ENCODE assay signal across 10 cellular contexts in the genomic region with DNA sequence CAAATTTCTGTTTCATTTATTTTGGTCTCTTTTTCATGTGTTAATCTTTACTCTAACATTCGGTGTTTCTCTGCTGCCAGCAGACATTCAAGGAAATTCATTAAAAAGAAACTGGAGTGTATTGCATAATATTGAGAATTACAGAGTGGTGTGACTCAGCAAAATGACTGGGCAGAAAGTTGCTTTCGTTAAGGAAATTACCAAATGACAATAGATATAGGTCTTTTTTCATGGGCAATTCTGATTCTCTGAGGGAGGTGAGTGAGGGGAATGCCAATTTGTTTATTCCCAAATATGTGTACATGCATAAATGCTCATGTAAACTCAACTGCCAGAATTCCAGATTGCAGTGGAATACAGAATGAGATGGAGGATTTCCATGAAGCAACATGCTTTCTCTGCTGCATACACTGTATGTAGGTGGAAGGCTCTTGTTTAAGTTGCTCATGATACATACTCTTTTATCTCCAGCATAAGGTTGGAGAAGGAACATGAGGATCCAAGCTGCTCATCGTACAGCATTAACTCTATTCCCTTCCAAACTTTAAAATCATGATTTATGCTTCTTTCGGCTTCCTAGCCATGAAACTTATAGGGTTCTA.
DNase-seq lines count a peak whose midpoint lies in the region; ATAC-seq, FAIRE-seq and TF ChIP-seq lines count a peak whose summit lies in the region.
"Had no signal": no experiment of that assay in that cellular context is flagged by ENCODE, and none has a peak within 500 bp of the region (broad histone marks: within the 10 kb centered on the region; RNA-seq: fewer than 3 reads in every experiment).

No MANE protein-coding gene starts in this region.

- no peak overlapping the region for H3K4me3 Mint-ChIP-seq in activated T-cell treated with anti-CD3 and anti-CD28 coated beads, Interleukin-2, amount 50 U/mL, for 4 hours

- no peaks in the 10 kb centered on the region for H3K4me1 Mint-ChIP-seq in activated T-cell treated with anti-CD3 and anti-CD28 coated beads, Interleukin-2, amount 50 U/mL, for 4 hours (ENCODE audit: low read depth)

- no peaks in the 10 kb centered on the region for H3K36me3 ChIP-seq in A673 (ENCODE audit: insufficient read depth, low read length, poor library complexity, severe bottlenecking)
- H3K36me3 ChIP-seq: BE2C had no signal

- CTCF ChIA-PET in A673 (lab: Charles Lee), result no interaction called here

- H3K36me3 Mint-ChIP-seq in activated T-cell treated with anti-CD3 and anti-CD28 coated beads, Interleukin-2, amount 50 U/mL, for 4 hours (ENCODE audit: insufficient read depth), result no peaks in the 10 kb centered on the region

- H3K9me3 ChIP-seq in A673 (ENCODE audit: low read depth, low read length, poor library complexity, severe bottlenecking), result no peaks in the 10 kb centered on the region
- H3K9me3 ChIP-seq: BE2C had no signal

- BruUV-seq in A673 (replicated peaks; lab: Mats Ljungman, UMichigan), result no TSS peak

- intact Hi-C loops in A673 (cut with micrococcal nuclease; ENCODE audit: unreplicated experiment), result no loop called here
- intact Hi-C loops in left colon (cut with DNase I, micrococcal nuclease), result no loop called here
- intact Hi-C loops in posterior cingulate gyrus (cut with DNase I), result no loop called here

- peaks cover 26% of the 10 kb centered on the region for H3K9me3 Mint-ChIP-seq in activated T-cell treated with anti-CD3 and anti-CD28 coated beads, Interleukin-2, amount 50 U/mL, for 4 hours

- H3K4me1 ChIP-seq in A673 (ENCODE audit: insufficient read depth, low read length, poor library complexity, severe bottlenecking), result peaks cover 8% of the 10 kb centered on the region

- ATAC-seq in left colon, result no peak
- no peak for ATAC-seq in activated T-cell treated with anti-CD3 and anti-CD28 coated beads, Interleukin-2, amount 50 U/mL, for 4 hours

- peak; percentile 62 for DNase-seq in A673 (ENCODE audit: low spot score)
- DNase-seq in LHCN-M2 (ENCODE audit: low read depth), result peak; percentile 69
- DNase-seq in NK-92 (lab: John Stamatoyannopoulos, UW; ENCODE audit: unreplicated experiment), result no peak
- DNase-seq in left colon, result no peak
- DNase-seq in posterior cingulate gyrus, result no peak
- no peak for DNase-seq in activated T-cell treated with anti-CD3 and anti-CD28 coated beads, Interleukin-2, amount 50 U/mL, for 4 hours
- DNase-seq: BE2C, NCI-H2107 had no signal

- POLR2A ChIA-PET in A673 (lab: Charles Lee; ENCODE audit: low non-redundant PET), result no interaction called here

- no peak for TF ChIP-seq CTCF in A673 (conservative IDR thresholded peaks at IDR 0.05; ENCODE audit: low read depth, low read length)

- no peak overlapping the region for H3K4me3 ChIP-seq in A673 (ENCODE audit: low read depth, low read length, poor library complexity, severe bottlenecking)

- peak overlapping the region; percentile 25 for H3K27ac ChIP-seq in A673 (ENCODE audit: low read depth, low read length, poor library complexity, severe bottlenecking)
- H3K27ac ChIP-seq in angular gyrus (ENCODE audit: low read depth, low read length), result peak overlapping the region; percentile 55

- peak; percentile 66 for FAIRE-seq in islet of Langerhans (lab: Jason Lieb, UNC)

- no peaks in the 10 kb centered on the region for H3K27me3 Mint-ChIP-seq in activated T-cell treated with anti-CD3 and anti-CD28 coated beads, Interleukin-2, amount 50 U/mL, for 4 hours (ENCODE audit: low read depth)

- no peaks in the 10 kb centered on the region for H3K27me3 ChIP-seq in A673 (replicated peaks; ENCODE audit: insufficient read depth, low read depth, low read length, poor library complexity)
- H3K27me3 ChIP-seq: BE2C had no signal

Comparison
In these comparisons a context has a peak if more than half of its experiments do, and no peak if none do; other contexts are left out.
1. DNase-seq: peak in A673 (single experiment) and LHCN-M2 (single experiment); none in NK-92 (single experiment), left colon (0 of 2), posterior cingulate gyrus (0 of 10) and activated T-cell treated with anti-CD3 and anti-CD28 coated beads, Interleukin-2, amount 50 U/mL, for 4 hours (single experiment).